3 cellular contexts compared by ENCODE assay signal in the genomic region with DNA sequence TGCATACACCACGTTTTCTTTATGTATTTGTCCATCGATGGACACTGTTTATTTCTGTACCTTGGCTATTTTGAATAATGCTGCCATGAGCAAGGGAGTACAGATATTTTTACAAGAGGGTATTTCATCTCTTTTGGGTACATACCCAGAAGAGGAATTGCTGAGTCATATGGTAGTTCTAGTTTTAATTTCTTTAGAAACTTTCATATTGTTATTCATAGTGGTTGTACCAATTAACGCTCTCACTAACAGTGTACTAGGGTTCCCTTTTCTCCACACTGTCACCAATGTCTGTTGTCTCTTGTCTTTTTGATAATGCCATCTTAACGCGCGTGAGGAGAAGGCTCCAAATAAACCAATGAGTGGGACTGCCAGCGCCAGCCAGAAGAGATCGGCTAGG.
TF ChIP-seq lines count a peak whose summit lies in the region.

No MANE protein-coding gene starts in this region.

TF ChIP-seq in A549, 52 proteins besides CTCF, POLR2A, EP300 and RAD21 (continued from another document):
- TF ChIP-seq POLR2AphosphoS2 (conservative IDR thresholded peaks at IDR 0.05; ENCODE audit: low read length) (no peak), HDAC2 (IDR thresholded peaks at IDR 0.05) (no peak), ESRRA (IDR thresholded peaks at IDR 0.05; ENCODE audit: borderline replicate concordance, low read length) (no peak), NFE2L2 (conservative IDR thresholded peaks at IDR 0.05; ENCODE audit: low read length) (peak; percentile 43; the same call in 1 of the 2 replicates)

TF ChIP-seq in IMR-90, 13 proteins besides CTCF, POLR2A, EP300 and RAD21 (continued from another document):
- TF ChIP-seq, protein P1, sequence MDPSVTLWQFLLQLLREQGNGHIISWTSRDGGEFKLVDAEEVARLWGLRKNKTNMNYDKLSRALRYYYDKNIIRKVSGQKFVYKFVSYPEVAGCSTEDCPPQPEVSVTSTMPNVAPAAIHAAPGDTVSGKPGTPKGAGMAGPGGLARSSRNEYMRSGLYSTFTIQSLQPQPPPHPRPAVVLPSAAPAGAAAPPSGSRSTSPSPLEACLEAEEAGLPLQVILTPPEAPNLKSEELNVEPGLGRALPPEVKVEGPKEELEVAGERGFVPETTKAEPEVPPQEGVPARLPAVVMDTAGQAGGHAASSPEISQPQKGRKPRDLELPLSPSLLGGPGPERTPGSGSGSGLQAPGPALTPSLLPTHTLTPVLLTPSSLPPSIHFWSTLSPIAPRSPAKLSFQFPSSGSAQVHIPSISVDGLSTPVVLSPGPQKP (IDR thresholded peaks at IDR 0.05; ENCODE audit: borderline replicate concordance, low read depth, low read length), result no peak
- TF ChIP-seq MXI1 (IDR thresholded peaks at IDR 0.05; ENCODE audit: borderline replicate concordance, low read depth, low read length), result no peak
- peak; percentile 68 for TF ChIP-seq NFE2L2 (IDR thresholded peaks at IDR 0.05; ENCODE audit: low read depth, low read length)

TF ChIP-seq in GM12878, 131 proteins besides CTCF, POLR2A, EP300 and RAD21:
- TF ChIP-seq, protein P2, sequence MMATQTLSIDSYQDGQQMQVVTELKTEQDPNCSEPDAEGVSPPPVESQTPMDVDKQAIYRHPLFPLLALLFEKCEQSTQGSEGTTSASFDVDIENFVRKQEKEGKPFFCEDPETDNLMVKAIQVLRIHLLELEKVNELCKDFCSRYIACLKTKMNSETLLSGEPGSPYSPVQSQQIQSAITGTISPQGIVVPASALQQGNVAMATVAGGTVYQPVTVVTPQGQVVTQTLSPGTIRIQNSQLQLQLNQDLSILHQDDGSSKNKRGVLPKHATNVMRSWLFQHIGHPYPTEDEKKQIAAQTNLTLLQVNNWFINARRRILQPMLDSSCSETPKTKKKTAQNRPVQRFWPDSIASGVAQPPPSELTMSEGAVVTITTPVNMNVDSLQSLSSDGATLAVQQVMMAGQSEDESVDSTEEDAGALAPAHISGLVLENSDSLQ (IDR thresholded peaks at IDR 0.05), result no peak
- TF ChIP-seq BACH1 (IDR thresholded peaks at IDR 0.05; ENCODE audit: borderline replicate concordance), result peak; percentile 40; the same call in 1 of the 2 replicates
